Comparison of ENCODE assay signal across 1 cellular context in the genomic region with DNA sequence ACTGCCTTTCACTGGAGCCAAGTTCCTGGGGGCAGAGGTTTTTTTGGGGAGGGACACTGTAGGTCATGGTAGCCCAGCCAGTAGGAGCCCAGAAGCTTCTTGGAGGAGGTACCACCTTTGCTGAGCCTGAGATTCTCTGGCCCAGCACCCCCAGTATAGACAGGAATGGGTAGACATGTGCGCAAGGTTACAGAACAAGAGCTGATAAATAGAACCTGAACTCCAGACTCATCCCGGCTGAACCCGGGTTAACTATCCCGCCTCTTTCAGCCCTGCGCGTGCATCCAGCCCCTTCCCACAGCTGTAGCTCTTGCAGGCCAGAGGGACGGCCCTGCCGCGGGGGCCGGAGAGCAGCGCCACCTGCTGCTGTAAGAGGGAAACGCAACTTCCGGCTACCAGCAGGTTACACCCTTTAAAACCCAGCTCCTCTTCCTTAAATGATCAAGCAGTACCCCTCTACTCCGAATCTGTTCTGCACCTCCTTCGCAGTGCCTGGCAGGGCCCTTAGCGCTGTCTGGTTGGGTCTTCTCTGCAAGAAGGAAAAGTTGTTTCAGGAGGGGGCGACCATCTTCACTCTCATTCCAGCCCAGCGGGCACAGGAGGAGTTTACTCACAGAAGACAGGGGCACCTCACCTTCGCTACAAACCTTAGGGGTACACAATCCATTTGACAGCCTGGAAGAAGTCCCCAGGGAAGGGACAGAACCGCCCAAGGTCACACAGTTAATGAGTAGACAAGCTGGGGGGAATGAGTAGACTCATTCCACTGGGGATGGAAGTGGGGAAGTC.
A peak's percentile ranks its signal among the peaks of the same experiment; 100 is the strongest.
TF ChIP-seq lines count a peak whose summit lies in the region.

No MANE protein-coding gene starts in this region.

TF ChIP-seq in HepG2, 621 proteins besides CTCF, POLR2A, EP300 and RAD21 (continued from another document and continues in another):
- TF ChIP-seq ZNF280B (CRISPR knock-in tag; IDR thresholded peaks at IDR 0.05; ENCODE audit: borderline replicate concordance) (peak; percentile 74), TFE3 (CRISPR knock-in tag; IDR thresholded peaks at IDR 0.05) (0 out of 2 replicates have a peak, but pooled peaks have one; percentile 56), ZNF891 (CRISPR knock-in tag; IDR thresholded peaks at IDR 0.05) (peak; percentile 94), ZSCAN25 (CRISPR knock-in tag; IDR thresholded peaks at IDR 0.05) (peak; percentile 98), BRCA1 (CRISPR knock-in tag; IDR thresholded peaks at IDR 0.05) (peak; percentile 90), HOXA7 (CRISPR knock-in tag; IDR thresholded peaks at IDR 0.05) (no peak), SIN3A (IDR thresholded peaks at IDR 0.05; ENCODE audit: borderline replicate concordance, low read depth, low read length) (peak; percentile 63; the same call in 1 of the 2 replicates), ZNF773 (CRISPR knock-in tag; IDR thresholded peaks at IDR 0.05; ENCODE audit: borderline replicate concordance) (peak; percentile 73; the same call in 1 of the 2 replicates), HNF1B (CRISPR knock-in tag; IDR thresholded peaks at IDR 0.05) (peak; percentile 98), ZNF709 (CRISPR knock-in tag; IDR thresholded peaks at IDR 0.05) (peak; percentile 67; the same call in 1 of the 2 replicates), RFXAP (CRISPR knock-in tag; IDR thresholded peaks at IDR 0.05; ENCODE audit: borderline replicate concordance) (0 out of 2 replicates have a peak, but pooled peaks have one; percentile 48), TP53 (CRISPR knock-in tag; conservative IDR thresholded peaks at IDR 0.05) (0 out of 2 replicates have a peak, but pooled peaks have one; percentile 72), ASH2L (IDR thresholded peaks at IDR 0.05; ENCODE audit: insufficient read length, low read depth, low read length) (peak; percentile 63), ZIK1 (CRISPR knock-in tag; IDR thresholded peaks at IDR 0.05; ENCODE audit: borderline replicate concordance, low read depth) (peak; percentile 49; the same call in 1 of the 2 replicates), GFI1 (CRISPR knock-in tag; IDR thresholded peaks at IDR 0.05; ENCODE audit: borderline replicate concordance) (peak; percentile 55; the same call in 1 of the 2 replicates), NFYB (CRISPR knock-in tag; IDR thresholded peaks at IDR 0.05) (no peak), ZMAT3 (CRISPR knock-in tag; conservative IDR thresholded peaks at IDR 0.05) (peak; percentile 93), ELF3 (CRISPR knock-in tag; IDR thresholded peaks at IDR 0.05) (peak; percentile 99), GATA4 (IDR thresholded peaks at IDR 0.05; ENCODE audit: borderline replicate concordance, low read depth) (no peak), SRSF1 (optimal IDR thresholded peaks at IDR 0.05; ENCODE audit: low read depth, low read length) (peak; percentile 86), ZNF224 (CRISPR knock-in tag; IDR thresholded peaks at IDR 0.05) (peak; percentile 69; the same call in 1 of the 2 replicates), PAF1 (CRISPR knock-in tag; IDR thresholded peaks at IDR 0.05) (no peak), ELF4 (CRISPR knock-in tag; IDR thresholded peaks at IDR 0.05; ENCODE audit: borderline replicate concordance) (0 out of 2 replicates have a peak, but pooled peaks have one; percentile 71)
- TF ChIP-seq, protein P1, sequence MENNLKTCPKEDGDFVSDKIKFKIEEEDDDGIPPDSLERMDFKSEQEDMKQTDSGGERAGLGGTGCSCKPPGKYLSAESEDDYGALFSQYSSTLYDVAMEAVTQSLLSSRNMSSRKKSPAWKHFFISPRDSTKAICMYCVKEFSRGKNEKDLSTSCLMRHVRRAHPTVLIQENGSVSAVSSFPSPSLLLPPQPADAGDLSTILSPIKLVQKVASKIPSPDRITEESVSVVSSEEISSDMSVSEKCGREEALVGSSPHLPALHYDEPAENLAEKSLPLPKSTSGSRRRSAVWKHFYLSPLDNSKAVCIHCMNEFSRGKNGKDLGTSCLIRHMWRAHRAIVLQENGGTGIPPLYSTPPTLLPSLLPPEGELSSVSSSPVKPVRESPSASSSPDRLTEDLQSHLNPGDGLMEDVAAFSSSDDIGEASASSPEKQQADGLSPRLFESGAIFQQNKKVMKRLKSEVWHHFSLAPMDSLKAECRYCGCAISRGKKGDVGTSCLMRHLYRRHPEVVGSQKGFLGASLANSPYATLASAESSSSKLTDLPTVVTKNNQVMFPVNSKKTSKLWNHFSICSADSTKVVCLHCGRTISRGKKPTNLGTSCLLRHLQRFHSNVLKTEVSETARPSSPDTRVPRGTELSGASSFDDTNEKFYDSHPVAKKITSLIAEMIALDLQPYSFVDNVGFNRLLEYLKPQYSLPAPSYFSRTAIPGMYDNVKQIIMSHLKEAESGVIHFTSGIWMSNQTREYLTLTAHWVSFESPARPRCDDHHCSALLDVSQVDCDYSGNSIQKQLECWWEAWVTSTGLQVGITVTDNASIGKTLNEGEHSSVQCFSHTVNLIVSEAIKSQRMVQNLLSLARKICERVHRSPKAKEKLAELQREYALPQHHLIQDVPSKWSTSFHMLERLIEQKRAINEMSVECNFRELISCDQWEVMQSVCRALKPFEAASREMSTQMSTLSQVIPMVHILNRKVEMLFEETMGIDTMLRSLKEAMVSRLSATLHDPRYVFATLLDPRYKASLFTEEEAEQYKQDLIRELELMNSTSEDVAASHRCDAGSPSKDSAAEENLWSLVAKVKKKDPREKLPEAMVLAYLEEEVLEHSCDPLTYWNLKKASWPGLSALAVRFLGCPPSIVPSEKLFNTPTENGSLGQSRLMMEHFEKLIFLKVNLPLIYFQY (CRISPR knock-in tag; IDR thresholded peaks at IDR 0.05; ENCODE audit: borderline replicate concordance), result peak; percentile 86
- TF ChIP-seq, protein P2, sequence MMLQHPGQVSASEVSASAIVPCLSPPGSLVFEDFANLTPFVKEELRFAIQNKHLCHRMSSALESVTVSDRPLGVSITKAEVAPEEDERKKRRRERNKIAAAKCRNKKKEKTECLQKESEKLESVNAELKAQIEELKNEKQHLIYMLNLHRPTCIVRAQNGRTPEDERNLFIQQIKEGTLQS (CRISPR knock-in tag; IDR thresholded peaks at IDR 0.05), result no peak
- TF ChIP-seq, protein P3, sequence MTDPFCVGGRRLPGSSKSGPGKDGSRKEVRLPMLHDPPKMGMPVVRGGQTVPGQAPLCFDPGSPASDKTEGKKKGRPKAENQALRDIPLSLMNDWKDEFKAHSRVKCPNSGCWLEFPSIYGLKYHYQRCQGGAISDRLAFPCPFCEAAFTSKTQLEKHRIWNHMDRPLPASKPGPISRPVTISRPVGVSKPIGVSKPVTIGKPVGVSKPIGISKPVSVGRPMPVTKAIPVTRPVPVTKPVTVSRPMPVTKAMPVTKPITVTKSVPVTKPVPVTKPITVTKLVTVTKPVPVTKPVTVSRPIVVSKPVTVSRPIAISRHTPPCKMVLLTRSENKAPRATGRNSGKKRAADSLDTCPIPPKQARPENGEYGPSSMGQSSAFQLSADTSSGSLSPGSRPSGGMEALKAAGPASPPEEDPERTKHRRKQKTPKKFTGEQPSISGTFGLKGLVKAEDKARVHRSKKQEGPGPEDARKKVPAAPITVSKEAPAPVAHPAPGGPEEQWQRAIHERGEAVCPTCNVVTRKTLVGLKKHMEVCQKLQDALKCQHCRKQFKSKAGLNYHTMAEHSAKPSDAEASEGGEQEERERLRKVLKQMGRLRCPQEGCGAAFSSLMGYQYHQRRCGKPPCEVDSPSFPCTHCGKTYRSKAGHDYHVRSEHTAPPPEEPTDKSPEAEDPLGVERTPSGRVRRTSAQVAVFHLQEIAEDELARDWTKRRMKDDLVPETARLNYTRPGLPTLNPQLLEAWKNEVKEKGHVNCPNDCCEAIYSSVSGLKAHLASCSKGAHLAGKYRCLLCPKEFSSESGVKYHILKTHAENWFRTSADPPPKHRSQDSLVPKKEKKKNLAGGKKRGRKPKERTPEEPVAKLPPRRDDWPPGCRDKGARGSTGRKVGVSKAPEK (CRISPR knock-in tag; IDR thresholded peaks at IDR 0.05; ENCODE audit: borderline replicate concordance), result no peak
- TF ChIP-seq, protein P4, sequence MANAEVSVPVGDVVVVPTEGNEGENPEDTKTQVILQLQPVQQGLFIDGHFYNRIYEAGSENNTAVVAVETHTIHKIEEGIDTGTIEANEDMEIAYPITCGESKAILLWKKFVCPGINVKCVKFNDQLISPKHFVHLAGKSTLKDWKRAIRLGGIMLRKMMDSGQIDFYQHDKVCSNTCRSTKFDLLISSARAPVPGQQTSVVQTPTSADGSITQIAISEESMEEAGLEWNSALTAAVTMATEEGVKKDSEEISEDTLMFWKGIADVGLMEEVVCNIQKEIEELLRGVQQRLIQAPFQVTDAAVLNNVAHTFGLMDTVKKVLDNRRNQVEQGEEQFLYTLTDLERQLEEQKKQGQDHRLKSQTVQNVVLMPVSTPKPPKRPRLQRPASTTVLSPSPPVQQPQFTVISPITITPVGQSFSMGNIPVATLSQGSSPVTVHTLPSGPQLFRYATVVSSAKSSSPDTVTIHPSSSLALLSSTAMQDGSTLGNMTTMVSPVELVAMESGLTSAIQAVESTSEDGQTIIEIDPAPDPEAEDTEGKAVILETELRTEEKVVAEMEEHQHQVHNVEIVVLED (CRISPR knock-in tag; IDR thresholded peaks at IDR 0.05; ENCODE audit: borderline replicate concordance), result peak; percentile 58
- TF ChIP-seq, protein P5, sequence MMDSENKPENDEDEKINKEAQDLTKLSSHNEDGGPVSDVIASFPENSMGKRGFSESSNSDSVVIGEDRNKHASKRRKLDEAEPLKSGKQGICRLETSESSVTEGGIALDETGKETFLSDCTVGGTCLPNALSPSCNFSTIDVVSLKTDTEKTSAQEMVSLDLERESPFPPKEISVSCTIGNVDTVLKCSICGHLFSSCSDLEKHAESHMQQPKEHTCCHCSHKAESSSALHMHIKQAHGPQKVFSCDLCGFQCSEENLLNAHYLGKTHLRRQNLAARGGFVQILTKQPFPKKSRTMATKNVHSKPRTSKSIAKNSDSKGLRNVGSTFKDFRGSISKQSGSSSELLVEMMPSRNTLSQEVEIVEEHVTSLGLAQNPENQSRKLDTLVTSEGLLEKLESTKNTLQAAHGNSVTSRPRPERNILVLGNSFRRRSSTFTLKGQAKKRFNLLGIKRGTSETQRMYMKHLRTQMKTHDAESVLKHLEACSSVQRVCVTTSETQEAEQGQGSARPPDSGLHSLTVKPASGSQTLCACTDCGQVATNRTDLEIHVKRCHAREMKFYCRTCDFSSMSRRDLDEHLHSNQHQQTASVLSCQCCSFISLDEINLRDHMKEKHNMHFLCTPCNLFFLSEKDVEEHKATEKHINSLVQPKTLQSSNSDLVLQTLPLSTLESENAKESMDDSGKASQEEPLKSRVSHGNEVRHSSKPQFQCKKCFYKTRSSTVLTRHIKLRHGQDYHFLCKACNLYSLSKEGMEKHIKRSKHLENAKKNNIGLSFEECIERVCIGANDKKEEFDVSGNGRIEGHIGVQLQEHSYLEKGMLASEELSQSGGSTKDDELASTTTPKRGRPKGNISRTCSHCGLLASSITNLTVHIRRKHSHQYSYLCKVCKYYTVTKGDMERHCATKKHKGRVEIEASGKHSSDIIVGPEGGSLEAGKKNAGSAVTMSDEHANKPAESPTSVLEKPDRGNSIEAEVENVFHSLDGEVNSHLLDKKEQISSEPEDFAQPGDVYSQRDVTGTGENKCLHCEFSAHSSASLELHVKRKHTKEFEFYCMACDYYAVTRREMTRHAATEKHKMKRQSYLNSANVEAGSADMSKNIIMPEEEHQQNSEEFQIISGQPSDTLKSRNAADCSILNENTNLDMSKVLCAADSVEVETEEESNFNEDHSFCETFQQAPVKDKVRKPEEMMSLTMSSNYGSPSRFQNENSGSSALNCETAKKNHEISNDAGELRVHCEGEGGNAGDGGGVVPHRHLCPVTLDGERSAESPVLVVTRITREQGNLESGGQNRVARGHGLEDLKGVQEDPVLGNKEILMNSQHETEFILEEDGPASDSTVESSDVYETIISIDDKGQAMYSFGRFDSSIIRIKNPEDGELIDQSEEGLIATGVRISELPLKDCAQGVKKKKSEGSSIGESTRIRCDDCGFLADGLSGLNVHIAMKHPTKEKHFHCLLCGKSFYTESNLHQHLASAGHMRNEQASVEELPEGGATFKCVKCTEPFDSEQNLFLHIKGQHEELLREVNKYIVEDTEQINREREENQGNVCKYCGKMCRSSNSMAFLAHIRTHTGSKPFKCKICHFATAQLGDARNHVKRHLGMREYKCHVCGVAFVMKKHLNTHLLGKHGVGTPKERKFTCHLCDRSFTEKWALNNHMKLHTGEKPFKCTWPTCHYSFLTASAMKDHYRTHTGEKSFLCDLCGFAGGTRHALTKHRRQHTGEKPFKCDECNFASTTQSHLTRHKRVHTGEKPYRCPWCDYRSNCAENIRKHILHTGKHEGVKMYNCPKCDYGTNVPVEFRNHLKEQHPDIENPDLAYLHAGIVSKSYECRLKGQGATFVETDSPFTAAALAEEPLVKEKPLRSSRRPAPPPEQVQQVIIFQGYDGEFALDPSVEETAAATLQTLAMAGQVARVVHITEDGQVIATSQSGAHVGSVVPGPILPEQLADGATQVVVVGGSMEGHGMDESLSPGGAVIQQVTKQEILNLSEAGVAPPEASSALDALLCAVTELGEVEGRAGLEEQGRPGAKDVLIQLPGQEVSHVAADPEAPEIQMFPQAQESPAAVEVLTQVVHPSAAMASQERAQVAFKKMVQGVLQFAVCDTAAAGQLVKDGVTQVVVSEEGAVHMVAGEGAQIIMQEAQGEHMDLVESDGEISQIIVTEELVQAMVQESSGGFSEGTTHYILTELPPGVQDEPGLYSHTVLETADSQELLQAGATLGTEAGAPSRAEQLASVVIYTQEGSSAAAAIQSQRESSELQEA (CRISPR knock-in tag; IDR thresholded peaks at IDR 0.05; ENCODE audit: not compliant biosample characterization), result peak; percentile 53
